In genomic region chr6:57089687-57090457, GRCh38 we compare ENCODE assay signal across 8 cellular contexts. TPM values are rescaled to one million over a fixed set of nuclear protein-coding genes. Genes with fewer than 3 reads are reported as not detected.
DNase-seq lines count a peak whose midpoint lies in the region; ATAC-seq and TF ChIP-seq lines count a peak whose summit lies in the region.

ZNF451 (plus strand) TSS chr6:57090188; CDS start chr6:57090254, 66 bp downstream.

- peaks cover 25% of the 10 kb centered on the region for H3K36me3 ChIP-seq in SU-DHL-6 (ENCODE audit: low read length)
- no peaks in the 10 kb centered on the region for H3K36me3 ChIP-seq in ovary
- no peaks in the 10 kb centered on the region for H3K36me3 ChIP-seq in thyroid gland

- no peak for TF ChIP-seq CTCF in SU-DHL-6 (IDR thresholded peaks at IDR 0.05; ENCODE audit: insufficient read depth, low read length, poor library complexity, severe bottlenecking)
- TF ChIP-seq CTCF in ovary (IDR thresholded peaks at IDR 0.05) = peak in 1 of 3 donors; percentile 24
- TF ChIP-seq CTCF in thyroid gland (IDR thresholded peaks at IDR 0.05) = peak in 1 of 6 experiments; percentile 28

- peaks cover 8% of the 10 kb centered on the region; the same call in 1 of the 2 replicates for H3F3A ChIP-seq in SU-DHL-6 (ENCODE audit: insufficient read depth)

- intact Hi-C loops in head of caudate nucleus (cut with DNase I) = loop anchor here (5.0 kb wide), 1 partner anchor 43 kb away; the partner anchor contains the start of gene KIAA1586
- intact Hi-C loops in ovary (cut with DNase I) = no loop called here
- intact Hi-C loops in thyroid gland (cut with DNase I) = loop anchor here (10.0 kb wide), 1 partner anchor 235 kb away; no protein-coding TSS in a partner anchor

- H3K27ac ChIP-seq in SU-DHL-6 (ENCODE audit: low read depth, low read length) (peak within 1 kb of the TSS; percentile 44; the same call in 1 of the 2 replicates), ovary (peak within 1 kb of the TSS; percentile 61 to 70), thyroid gland (peak within 1 kb of the TSS; percentile 30 to 47 (median 42))

- TF ChIP-seq POLR2A in GM10847 (IDR thresholded peaks at IDR 0.05; ENCODE audit: extremely low read depth, insufficient read length) = peak; percentile 78
- TF ChIP-seq POLR2A in ovary (IDR thresholded peaks at IDR 0.05) = peak; percentile 81
- TF ChIP-seq POLR2A in thyroid gland (IDR thresholded peaks at IDR 0.05) = peak; percentile 75 to 94

- POLR2A ChIA-PET in activated naive CD8-positive, alpha-beta T cell treated with anti-CD3 and anti-CD28 coated beads, Interleukin-2, amount 10 ng/mL, durations not matched to agents 7 days and 5 days (lab: Charles Lee) = interaction anchor here (0.6 to 1.8 kb wide), 2 partner anchors 83 to 114 kb away, joined by 3 to 6 read pairs; partner anchors contain the start of gene BAG2

- H3K9me2 ChIP-seq in SU-DHL-6 (replicated peaks; ENCODE audit: insufficient read depth, low read length) = no peaks in the 10 kb centered on the region

- peaks cover 15% of the 10 kb centered on the region for H3K36me3 Mint-ChIP-seq in activated naive CD8-positive, alpha-beta T cell treated with anti-CD3 and anti-CD28 coated beads, Interleukin-2, amount 10 ng/mL, durations not matched to agents 7 days and 5 days

- peak within 1 kb of the TSS; percentile 54 for H3K4me3 ChIP-seq in SU-DHL-6 (ENCODE audit: insufficient read depth, low read length, poor library complexity, severe bottlenecking)
- peak within 1 kb of the TSS; percentile 68 for H3K4me3 ChIP-seq in ovary
- peak within 1 kb of the TSS in 1 of 3 donors; percentile 41 for H3K4me3 ChIP-seq in thyroid gland (replicated peaks in 1 of 3)

- ATAC-seq in HG02678 (IDR thresholded peaks at IDR 0.05; ENCODE audit: unreplicated experiment) = peak; percentile 91
- ATAC-seq in activated naive CD8-positive, alpha-beta T cell treated with anti-CD3 and anti-CD28 coated beads, Interleukin-2, amount 10 ng/mL, durations not matched to agents 7 days and 5 days (ENCODE audit: low read depth) = peak; percentile 94

- H3K9ac ChIP-seq in SU-DHL-6 (ENCODE audit: low read length) = peak within 1 kb of the TSS; percentile 62

- DNase-seq in NCI-H128 (lab: John Stamatoyannopoulos, UW; ENCODE audit: unreplicated experiment) = peak; percentile 96
- DNase-seq in activated naive CD8-positive, alpha-beta T cell treated with anti-CD3 and anti-CD28 coated beads, Interleukin-2, amount 10 ng/mL, durations not matched to agents 7 days and 5 days = peak; percentile 94
- peak; percentile 96 to 99 (median 98) for DNase-seq in head of caudate nucleus
- peak; percentile 97 to 99 (median 97) for DNase-seq in ovary
- peak; percentile 98 for DNase-seq in thyroid gland

- H3K27ac Mint-ChIP-seq in activated naive CD8-positive, alpha-beta T cell treated with anti-CD3 and anti-CD28 coated beads, Interleukin-2, amount 10 ng/mL, durations not matched to agents 7 days and 5 days = peak within 1 kb of the TSS; percentile 86

- H3K9me3 ChIP-seq in SU-DHL-6 (ENCODE audit: insufficient read depth, low read length) (no peaks in the 10 kb centered on the region), ovary (no peaks in the 10 kb centered on the region), thyroid gland (no peaks in the 10 kb centered on the region)

- H3K4me3 Mint-ChIP-seq in activated naive CD8-positive, alpha-beta T cell treated with anti-CD3 and anti-CD28 coated beads, Interleukin-2, amount 10 ng/mL, durations not matched to agents 7 days and 5 days = peak within 1 kb of the TSS; percentile 83

- peaks cover 27% of the 10 kb centered on the region for H4K20me1 ChIP-seq in SU-DHL-6 (ENCODE audit: low read depth, low read length)

- 0% methylated on average over 48 to 49 of the region's 58 CpGs for WGBS in ovary, 3 donors
- WGBS in thyroid gland, 2 donors = 1 to 3% methylated on average over 20 to 29 of the region's 58 CpGs

- peak within 1 kb of the TSS; percentile 84 for H2AFZ ChIP-seq in SU-DHL-6 (ENCODE audit: low read depth, low read length, severe bottlenecking)

- no peaks in the 10 kb centered on the region for H3K9me3 Mint-ChIP-seq in activated naive CD8-positive, alpha-beta T cell treated with anti-CD3 and anti-CD28 coated beads, Interleukin-2, amount 10 ng/mL, durations not matched to agents 7 days and 5 days

- H3K79me2 ChIP-seq in SU-DHL-6 (ENCODE audit: insufficient read depth, low read length) = peaks cover 37% of the 10 kb centered on the region

- peaks cover 26% of the 10 kb centered on the region for H3K4me1 Mint-ChIP-seq in activated naive CD8-positive, alpha-beta T cell treated with anti-CD3 and anti-CD28 coated beads, Interleukin-2, amount 10 ng/mL, durations not matched to agents 7 days and 5 days

- H3K27me3 ChIP-seq in SU-DHL-6 (ENCODE audit: low read length) = no peaks in the 10 kb centered on the region
- H3K27me3 ChIP-seq in ovary = no peaks in the 10 kb centered on the region
- no peaks in the 10 kb centered on the region for H3K27me3 ChIP-seq in thyroid gland

- peak within 1 kb of the TSS; percentile 70 for H3K4me2 ChIP-seq in SU-DHL-6 (ENCODE audit: low read depth, low read length, poor library complexity, severe bottlenecking)

- no peaks in the 10 kb centered on the region for H3K27me3 Mint-ChIP-seq in activated naive CD8-positive, alpha-beta T cell treated with anti-CD3 and anti-CD28 coated beads, Interleukin-2, amount 10 ng/mL, durations not matched to agents 7 days and 5 days

- H3K4me1 ChIP-seq in ovary (ENCODE audit: insufficient read depth) = peaks cover 3% of the 10 kb centered on the region
- H3K4me1 ChIP-seq in thyroid gland = peaks cover 10 to 17% of the 10 kb centered on the region in 2 donors

- no peak for TF ChIP-seq EP300 in ovary (IDR thresholded peaks at IDR 0.05)

RNA-seq across cellular contexts. Expression of gene ZNF451, which starts in this region (rescaled TPM):
- total RNA-seq in activated naive CD8-positive, alpha-beta T cell treated with anti-CD3 and anti-CD28 coated beads, Interleukin-2, amount 10 ng/mL, durations not matched to agents 7 days and 5 days = 10 to 100 TPM; 68.0 to 68.2 TPM
- total RNA-seq in ovary = 10 to 100 TPM; 45.0 to 65.9 (median 56.7) TPM
- polyA plus RNA-seq in ovary = 10 to 100 TPM; 11.8 to 19.1 TPM
- 100 to 1,000 TPM in 1 of 4 donors, 10 to 100 TPM in 3; 71.7 to 126 (median 85.6) TPM for total RNA-seq in thyroid gland

Comparison
In these comparisons a context has a peak if more than half of its experiments do, and no peak if none do; other contexts are left out.
1. intact Hi-C loops: an anchor here in head of caudate nucleus (5.0 kb wide) and thyroid gland (10.0 kb wide); none called in ovary.